ENCODE assay signal across 12 cellular contexts in genomic region chr17:39638317-39638716, GRCh38. TPM values are rescaled to one million over a fixed set of nuclear protein-coding genes. Genes with fewer than 3 reads are reported as not detected.
DNase-seq lines count a peak whose midpoint lies in the region; ATAC-seq, FAIRE-seq and TF ChIP-seq lines count a peak whose summit lies in the region.
"Had no signal": no experiment of that assay in that cellular context is flagged by ENCODE, and none has a peak within 500 bp of the region (broad histone marks: within the 10 kb centered on the region; RNA-seq: fewer than 3 reads in every experiment).

No MANE protein-coding gene starts in this region.

- H3K27ac Mint-ChIP-seq in activated naive CD4-positive, alpha-beta T cell treated with anti-CD3 and anti-CD28 coated beads for 36 hours: no peak overlapping the region
- peak overlapping the region in 1 of 2 donors; percentile 87 for H3K27ac Mint-ChIP-seq in activated naive CD4-positive, alpha-beta T cell treated with anti-CD3 and anti-CD28 coated beads, Interleukin-2, amount 50 U/mL, for 72 hours
- H3K27ac Mint-ChIP-seq in activated T-helper 17 cell treated with anti-CD3 and anti-CD28 coated beads, Interleukin-2, amount 50 U/mL, for 72 hours: peak overlapping the region; percentile 91

- WGBS in pancreas, 2 donors: 84 to 90% methylated on average over 7 of the region's 7 CpGs

- TF ChIP-seq CTCF in tibial artery (IDR thresholded peaks at IDR 0.05): no peak
- TF ChIP-seq CTCF in pancreas (IDR thresholded peaks at IDR 0.05): no peak

- H3K4me3 ChIP-seq in tibial artery (peak overlapping the region; percentile 74 to 89), pancreas (peak overlapping the region in 1 of 4 donors; percentile 94)

- H3K4me1 Mint-ChIP-seq in activated naive CD4-positive, alpha-beta T cell treated with anti-CD3 and anti-CD28 coated beads for 36 hours (ENCODE audit: low read depth): peaks cover 57% of the 10 kb centered on the region
- H3K4me1 Mint-ChIP-seq in activated T-helper 17 cell treated with anti-CD3 and anti-CD28 coated beads, Interleukin-2, amount 50 U/mL, for 72 hours: peaks cover 29% of the 10 kb centered on the region

- CTCF ChIA-PET in activated naive CD4-positive, alpha-beta T cell treated with anti-CD3 and anti-CD28 coated beads for 36 hours (lab: Charles Lee): interaction anchor here (0.9 to 11.7 kb wide), 5 partner anchors 13 to 16 kb away, joined by 3 to 213 read pairs (median 11); no protein-coding TSS in a partner anchor

- H3K36me3 ChIP-seq in tibial artery: no peaks in the 10 kb centered on the region
- H3K36me3 ChIP-seq in pancreas: no peaks in the 10 kb centered on the region

- intact Hi-C loops in activated naive CD4-positive, alpha-beta T cell treated with anti-CD3 and anti-CD28 coated beads for 36 hours (cut with micrococcal nuclease): loop anchor here (5.0 to 10.0 kb wide), 3 partner anchors 49 to 466 kb away; partner anchors contain the start of genes MIEN1, NR1D1 and PGAP3
- intact Hi-C loops in tibial artery (cut with DNase I; ENCODE audit: low total_unique reads): loop anchor here (5.0 kb wide), 1 partner anchor 34 kb away; no protein-coding TSS in a partner anchor
- intact Hi-C loops in pancreas (cut with DNase I): no loop called here

- no peak for ATAC-seq in activated naive CD4-positive, alpha-beta T cell treated with anti-CD3 and anti-CD28 coated beads, Interleukin-2, amount 50 U/mL, for 72 hours
- no peak for ATAC-seq in activated T-helper 17 cell treated with anti-CD3 and anti-CD28 coated beads, Interleukin-2, amount 50 U/mL, for 72 hours (replicated peaks)
- ATAC-seq in GM21737 (IDR thresholded peaks at IDR 0.05; ENCODE audit: unreplicated experiment) (no peak), pancreas (no peak)

- no peaks in the 10 kb centered on the region for H3K9me3 ChIP-seq in tibial artery
- no peaks in the 10 kb centered on the region for H3K9me3 ChIP-seq in pancreas

- peak overlapping the region; percentile 92 for H3K4me3 Mint-ChIP-seq in activated naive CD4-positive, alpha-beta T cell treated with anti-CD3 and anti-CD28 coated beads for 36 hours
- peak overlapping the region; percentile 94 for H3K4me3 Mint-ChIP-seq in activated T-helper 17 cell treated with anti-CD3 and anti-CD28 coated beads, Interleukin-2, amount 50 U/mL, for 72 hours

- no peaks in the 10 kb centered on the region for H3K27me3 ChIP-seq in layer of hippocampus (ENCODE audit: control insufficient read depth, insufficient read depth, low read length)
- no peaks in the 10 kb centered on the region for H3K27me3 ChIP-seq in tibial artery
- no peaks in the 10 kb centered on the region for H3K27me3 ChIP-seq in pancreas

- H3K27me3 Mint-ChIP-seq in activated naive CD4-positive, alpha-beta T cell treated with anti-CD3 and anti-CD28 coated beads for 36 hours (ENCODE audit: low read depth): no peaks in the 10 kb centered on the region
- no peaks in the 10 kb centered on the region for H3K27me3 Mint-ChIP-seq in activated T-helper 17 cell treated with anti-CD3 and anti-CD28 coated beads, Interleukin-2, amount 50 U/mL, for 72 hours

- no peaks in the 10 kb centered on the region for H3K36me3 Mint-ChIP-seq in activated naive CD4-positive, alpha-beta T cell treated with anti-CD3 and anti-CD28 coated beads for 36 hours (ENCODE audit: low read depth)
- H3K36me3 Mint-ChIP-seq in activated naive CD4-positive, alpha-beta T cell treated with anti-CD3 and anti-CD28 coated beads, Interleukin-2, amount 50 U/mL, for 72 hours: peaks cover 0 to 13% of the 10 kb centered on the region in 2 donors
- no peaks in the 10 kb centered on the region for H3K36me3 Mint-ChIP-seq in activated T-helper 17 cell treated with anti-CD3 and anti-CD28 coated beads, Interleukin-2, amount 50 U/mL, for 72 hours (ENCODE audit: low read depth)

- no peak for DNase-seq in activated naive CD4-positive, alpha-beta T cell treated with anti-CD3 and anti-CD28 coated beads for 36 hours
- no peak for DNase-seq in activated naive CD4-positive, alpha-beta T cell treated with anti-CD3 and anti-CD28 coated beads, Interleukin-2, amount 50 U/mL, for 72 hours (ENCODE audit: low spot score in 2 of 2)
- DNase-seq in tibial artery: no peak
- DNase-seq in stimulated activated CD4-positive, alpha-beta T cell treated with anti-CD3 and anti-CD28 coated beads, Interleukin-2, amount 100 ng/mL, for 24 hours: no peak
- DNase-seq in pancreas: no peak

- H3K4me1 ChIP-seq in tibial artery (peaks cover 0 to 51% (median 30%) of the 10 kb centered on the region in 4 donors), pancreas (peaks cover 6 to 33% (median 14%) of the 10 kb centered on the region in 3 donors)

- peak overlapping the region; percentile 4 for H3K27ac ChIP-seq in layer of hippocampus (ENCODE audit: low read depth, low read length)
- no peak overlapping the region for H3K27ac ChIP-seq in tibial artery
- H3K27ac ChIP-seq in pancreas: no peak overlapping the region

- FAIRE-seq in pancreas (lab: Jason Lieb, UNC): no peak
- FAIRE-seq: D721Med had no signal

- no peaks in the 10 kb centered on the region for H3K9me3 Mint-ChIP-seq in activated naive CD4-positive, alpha-beta T cell treated with anti-CD3 and anti-CD28 coated beads for 36 hours
- H3K9me3 Mint-ChIP-seq in activated naive CD4-positive, alpha-beta T cell treated with anti-CD3 and anti-CD28 coated beads, Interleukin-2, amount 50 U/mL, for 72 hours: no peaks in the 10 kb centered on the region
- H3K9me3 Mint-ChIP-seq in activated T-helper 17 cell treated with anti-CD3 and anti-CD28 coated beads, Interleukin-2, amount 50 U/mL, for 72 hours: no peaks in the 10 kb centered on the region

RNA-seq across cellular contexts. Expression of gene STARD3, which starts 1.4 kb away (rescaled TPM):
- 10 to 100 TPM; 56.1 to 56.8 TPM for total RNA-seq in activated naive CD4-positive, alpha-beta T cell treated with anti-CD3 and anti-CD28 coated beads for 36 hours
- 10 to 100 TPM; 62.7 to 80.6 TPM for total RNA-seq in activated naive CD4-positive, alpha-beta T cell treated with anti-CD3 and anti-CD28 coated beads, Interleukin-2, amount 50 U/mL, for 72 hours
- total RNA-seq in activated T-helper 17 cell treated with anti-CD3 and anti-CD28 coated beads, Interleukin-2, amount 50 U/mL, for 72 hours: 10 to 100 TPM; 59.8 to 76.0 TPM
- total RNA-seq in pancreas: 10 to 100 TPM; 24.4 to 35.7 (median 27.2) TPM
- 10 to 100 TPM; 64.5 to 73.8 TPM for polyA plus RNA-seq in pancreas

RNA-seq across cellular contexts. Expression of gene PPP1R1B, which starts 11.6 kb away (rescaled TPM):
- under 1 TPM in 1 of 2 experiments, not detected in 1; 0.14 TPM for total RNA-seq in activated naive CD4-positive, alpha-beta T cell treated with anti-CD3 and anti-CD28 coated beads for 36 hours
- under 1 TPM in 1 of 2 donors, not detected in 1; 0.16 TPM for total RNA-seq in activated naive CD4-positive, alpha-beta T cell treated with anti-CD3 and anti-CD28 coated beads, Interleukin-2, amount 50 U/mL, for 72 hours
- not detected for total RNA-seq in activated T-helper 17 cell treated with anti-CD3 and anti-CD28 coated beads, Interleukin-2, amount 50 U/mL, for 72 hours
- total RNA-seq in pancreas: 10 to 100 TPM; 42.8 to 74.3 (median 62.8) TPM
- 100 to 1,000 TPM in 1 of 2 donors, 10 to 100 TPM in 1; 99.1 to 201 TPM for polyA plus RNA-seq in pancreas
- total RNA-seq: dermis microvascular lymphatic vessel endothelial cell had no signal

RNA-seq across cellular contexts. Expression of gene TCAP, which starts 26.8 kb away (rescaled TPM):
- 1 to 10 TPM in 1 of 2 experiments, under 1 TPM in 1; 0.74 to 1.1 TPM for total RNA-seq in activated naive CD4-positive, alpha-beta T cell treated with anti-CD3 and anti-CD28 coated beads for 36 hours
- 1 to 10 TPM; 2.3 to 3.0 TPM for total RNA-seq in activated naive CD4-positive, alpha-beta T cell treated with anti-CD3 and anti-CD28 coated beads, Interleukin-2, amount 50 U/mL, for 72 hours
- 1 to 10 TPM; 2.0 to 2.5 TPM for total RNA-seq in activated T-helper 17 cell treated with anti-CD3 and anti-CD28 coated beads, Interleukin-2, amount 50 U/mL, for 72 hours
- 1 to 10 TPM in 1 of 6 donors, under 1 TPM in 5; 0.13 to 2.0 (median 0.30) TPM for total RNA-seq in pancreas
- polyA plus RNA-seq in pancreas: 1 to 10 TPM; 1.1 to 3.0 TPM

RNA-seq across cellular contexts. Expression of gene PNMT, which starts 29.9 kb away (rescaled TPM):
- not detected for total RNA-seq in activated naive CD4-positive, alpha-beta T cell treated with anti-CD3 and anti-CD28 coated beads for 36 hours
- total RNA-seq in activated naive CD4-positive, alpha-beta T cell treated with anti-CD3 and anti-CD28 coated beads, Interleukin-2, amount 50 U/mL, for 72 hours: under 1 TPM in 1 of 2 donors, not detected in 1; 0.64 TPM
- total RNA-seq in activated T-helper 17 cell treated with anti-CD3 and anti-CD28 coated beads, Interleukin-2, amount 50 U/mL, for 72 hours: not detected
- total RNA-seq in pancreas: under 1 TPM in 3 of 6 donors, not detected in 3; 0.16 to 0.64 (median 0.23) TPM
- 10 to 100 TPM in 1 of 2 donors, 1 to 10 TPM in 1; 3.0 to 11.7 TPM for polyA plus RNA-seq in pancreas
- total RNA-seq: urinary bladder had no signal

RNA-seq across cellular contexts. Expression of gene NEUROD2, which starts 30.6 kb away (rescaled TPM):
- total RNA-seq in activated naive CD4-positive, alpha-beta T cell treated with anti-CD3 and anti-CD28 coated beads for 36 hours: not detected
- total RNA-seq in activated naive CD4-positive, alpha-beta T cell treated with anti-CD3 and anti-CD28 coated beads, Interleukin-2, amount 50 U/mL, for 72 hours: not detected
- total RNA-seq in activated T-helper 17 cell treated with anti-CD3 and anti-CD28 coated beads, Interleukin-2, amount 50 U/mL, for 72 hours: not detected
- not detected for total RNA-seq in pancreas
- under 1 TPM in 1 of 2 donors, not detected in 1; 0.04 TPM for polyA plus RNA-seq in pancreas
- total RNA-seq: dermis microvascular lymphatic vessel endothelial cell, HT-29, urinary bladder had no signal
- polyA plus RNA-seq: urinary bladder had no signal

Comparison
In these comparisons a context has a peak if more than half of its experiments do, and no peak if none do; other contexts are left out.
1. RNA of gene PPP1R1B, which starts 11.6 kb away (total RNA-seq): 42.8 to 74.3 TPM in pancreas; 0.16 TPM in activated naive CD4-positive, alpha-beta T cell treated with anti-CD3 and anti-CD28 coated beads, Interleukin-2, amount 50 U/mL, for 72 hours, 0.14 TPM in activated naive CD4-positive, alpha-beta T cell treated with anti-CD3 and anti-CD28 coated beads for 36 hours and not detected in activated T-helper 17 cell treated with anti-CD3 and anti-CD28 coated beads, Interleukin-2, amount 50 U/mL, for 72 hours; every median in the first group is over 10 times any median in the second.
2. intact Hi-C loops: an anchor here in activated naive CD4-positive, alpha-beta T cell treated with anti-CD3 and anti-CD28 coated beads for 36 hours (5.0 to 10.0 kb wide) and tibial artery (5.0 kb wide); none called in pancreas.